In the genomic region with DNA sequence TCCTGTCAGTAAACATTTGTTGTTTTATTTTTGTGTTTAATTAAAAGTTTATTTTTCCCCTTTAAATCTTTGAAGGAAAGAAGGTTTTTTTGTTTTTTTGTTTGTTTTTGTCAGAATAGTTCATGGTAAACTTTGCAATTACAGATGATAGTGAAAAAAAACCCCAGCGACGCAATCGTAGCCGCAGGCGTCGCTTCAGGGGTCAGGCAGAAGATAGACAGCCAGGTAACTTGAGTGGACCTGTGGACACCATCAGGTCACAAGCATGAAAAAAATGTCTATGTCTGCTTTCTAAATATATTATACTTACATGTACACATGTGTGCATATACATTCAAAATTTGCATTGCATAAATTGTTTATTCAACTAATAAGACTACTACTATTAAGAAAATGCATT, we compare ENCODE assay signal across 1 cellular context.
TF ChIP-seq lines count a peak whose summit lies in the region.

No MANE protein-coding gene starts in this region.

TF ChIP-seq in H1, 55 proteins besides CTCF, POLR2A, EP300 and RAD21:
- TF ChIP-seq HDAC6 (IDR thresholded peaks at IDR 0.05; ENCODE audit: low read depth, low read length) (no peak), KDM4A (IDR thresholded peaks at IDR 0.05; ENCODE audit: low read depth, low read length, severe bottlenecking) (no peak), SIX5 (IDR thresholded peaks at IDR 0.05; ENCODE audit: low read depth, low read length) (no peak), SIRT6 (IDR thresholded peaks at IDR 0.05; ENCODE audit: low read length) (no peak), SUZ12 (IDR thresholded peaks at IDR 0.05; ENCODE audit: low read length) (no peak), ZNF274 (IDR thresholded peaks at IDR 0.05; ENCODE audit: borderline replicate concordance, extremely low read depth, low read length) (no peak), FOSL1 (IDR thresholded peaks at IDR 0.05; ENCODE audit: insufficient read depth, low read depth, low read length) (no peak), RNF2 (IDR thresholded peaks at IDR 0.05; ENCODE audit: borderline replicate concordance, low read depth, low read length, missing control alignments, poor library complexity, severe bottlenecking) (no peak), TAF7 (optimal IDR thresholded peaks at IDR 0.05; ENCODE audit: borderline replicate concordance, low read depth, low read length) (no peak), ASH2L (IDR thresholded peaks at IDR 0.05; ENCODE audit: low read length) (no peak)
TF ChIP-seq in H1: peak in this region for 0.
